Comparison of ENCODE assay signal across 8 cellular contexts in the genomic region with DNA sequence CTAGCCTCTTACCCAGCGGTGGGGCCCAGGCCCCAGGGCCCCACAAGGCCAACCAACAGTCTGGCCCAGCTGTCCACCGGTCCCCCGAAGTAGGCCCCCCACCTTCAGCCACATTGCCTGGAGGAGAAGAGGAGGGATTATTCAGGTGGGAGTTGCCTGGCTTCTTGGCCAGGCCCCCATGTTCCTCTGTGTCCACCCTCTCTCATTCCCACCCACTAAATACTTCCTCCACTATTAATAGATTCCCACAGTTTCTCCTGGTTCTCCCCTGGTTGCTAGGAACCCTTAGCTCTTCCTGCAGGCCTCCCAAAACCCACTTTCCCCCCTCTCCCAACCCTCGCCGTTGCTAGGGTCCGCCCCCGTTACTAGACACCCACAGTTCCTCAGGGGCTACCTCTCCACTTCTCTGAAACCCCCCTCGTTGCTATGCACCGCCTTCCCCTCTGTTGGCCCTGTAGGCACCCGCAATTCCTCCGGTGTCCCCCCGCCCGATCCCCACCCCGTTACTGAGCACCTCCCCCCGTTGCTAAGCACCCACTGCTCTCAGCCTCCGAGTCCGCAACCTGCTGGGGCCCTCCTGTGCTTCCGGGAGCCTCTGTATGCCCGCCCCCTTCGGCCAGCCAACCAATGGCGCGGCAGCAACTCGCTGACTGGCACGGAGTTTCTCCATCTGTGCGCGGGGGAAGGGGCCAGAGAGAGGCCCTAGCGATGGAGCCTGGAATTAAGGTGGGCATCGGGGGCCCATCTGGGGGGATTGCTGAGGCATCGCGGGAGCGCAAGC. TPM values are rescaled to one million over a fixed set of nuclear protein-coding genes. Genes with fewer than 3 reads are reported as not detected.
A peak's percentile ranks its signal among the peaks of the same experiment; 100 is the strongest.
DNase-seq lines count a peak whose midpoint lies in the region; ATAC-seq and TF ChIP-seq lines count a peak whose summit lies in the region.

No MANE protein-coding gene starts in this region.

- H3K4me2 ChIP-seq in HCT116 (ENCODE audit: low read length), result peak overlapping the region; percentile 97

- CTCF ChIA-PET in HCT116 (lab: Charles Lee), result no interaction called here

- no peaks in the 10 kb centered on the region for H3K9me3 ChIP-seq in ES-I3 (ENCODE audit: control insufficient read depth, insufficient read depth, low read length)
- no peaks in the 10 kb centered on the region for H3K9me3 ChIP-seq in HCT116 (ENCODE audit: control insufficient read depth in 1 of 2, insufficient read depth in 1 of 2, low read depth in 1 of 2, low read length in 2 of 2)
- no peaks in the 10 kb centered on the region for H3K9me3 ChIP-seq in SK-N-MC (ENCODE audit: low read depth, low read length)

- no peak for DNase-seq in HCT116 (ENCODE audit: low read depth, low spot score)
- peak; percentile 95 for DNase-seq in NAMALWA (ENCODE audit: low spot score)
- peak; percentile 77 for DNase-seq in SK-N-MC (ENCODE audit: low read depth, low spot score)
- DNase-seq in activated naive CD4-positive, alpha-beta T cell treated with anti-CD3 and anti-CD28 coated beads, Interleukin-2, amount 50 U/mL, for 16 hours, result peak; percentile 93
- DNase-seq in germinal center (ENCODE audit: low spot score), result peak; percentile 96
- DNase-seq in nucleus accumbens (lab: John Stamatoyannopoulos, UW), result peak; percentile 49 to 98 (median 93)
- DNase-seq in substantia nigra (lab: John Stamatoyannopoulos, UW), result peak; percentile 46 to 98 (median 93)

- ATAC-seq in HCT116, result peak; percentile 71

- no peaks in the 10 kb centered on the region for H3K27me3 ChIP-seq in HCT116 (ENCODE audit: insufficient read depth, low read length)

- H3K4me3 ChIP-seq in HCT116 (replicated peaks in 1 of 2; ENCODE audit: low read depth in 1 of 2, low read length in 2 of 2), result peak overlapping the region; percentile 63 to 84
- H3K4me3 ChIP-seq in SK-N-MC, result peak overlapping the region; percentile 99

- H2AFZ ChIP-seq in HCT116 (ENCODE audit: low read depth, low read length, poor library complexity, severe bottlenecking), result no peak overlapping the region

- BruUV-seq in HCT116 (replicated peaks; lab: Mats Ljungman, UMichigan), result no TSS peak

- H3K9me2 ChIP-seq in HCT116 (ENCODE audit: insufficient read depth), result no peaks in the 10 kb centered on the region

- H3K4me1 ChIP-seq in ES-I3 (ENCODE audit: insufficient read depth, low read length), result no peaks in the 10 kb centered on the region; the same call in 1 of the 2 replicates
- H3K4me1 ChIP-seq in HCT116 (ENCODE audit: control insufficient read depth in 1 of 2, insufficient read depth in 2 of 2, low read length in 2 of 2), result peaks cover 10 to 50% of the 10 kb centered on the region in 2 experiments

- POLR2A ChIA-PET in HCT116 (lab: Charles Lee), result no interaction called here

- H3K9ac ChIP-seq in ES-I3 (ENCODE audit: low read depth, low read length) (peak overlapping the region; percentile 94), HCT116 (ENCODE audit: low read length) (peak overlapping the region; percentile 95), SK-N-MC (ENCODE audit: insufficient read length) (peak overlapping the region; percentile 60)

- TF ChIP-seq POLR2A in HCT116 (IDR thresholded peaks at IDR 0.05; ENCODE audit: borderline replicate concordance, extremely low read depth, insufficient read depth, insufficient read length), result no peak

- H3K79me2 ChIP-seq in HCT116 (ENCODE audit: insufficient read depth, low read length), result peaks cover 30% of the 10 kb centered on the region

- TF ChIP-seq RAD21 in HCT116 (IDR thresholded peaks at IDR 0.05; ENCODE audit: low read depth), result no peak

- TF ChIP-seq CTCF in HCT116 (IDR thresholded peaks at IDR 0.05 in 2 of 3, conservative IDR thresholded peaks at IDR 0.05 in 1 of 3; ENCODE audit: borderline replicate concordance in 1 of 3, insufficient read depth in 1 of 3, low read depth in 2 of 3, low read length in 2 of 3), result no peak

- peak overlapping the region; percentile 92 for H3K27ac ChIP-seq in HCT116 (ENCODE audit: low read depth, low read length)
- H3K27ac ChIP-seq in SK-N-MC, result peak overlapping the region; percentile 97
- peak overlapping the region; percentile 88 for H3K27ac ChIP-seq in substantia nigra (ENCODE audit: low read depth, low read length, poor library complexity, severe bottlenecking)

- intact Hi-C loops in HCT116 (cut with micrococcal nuclease), result loop anchor here (1.0 to 5.0 kb wide), 2 partner anchors 48 to 83 kb away; a partner anchor contains a TSS

- H3K36me3 ChIP-seq in ES-I3 (ENCODE audit: insufficient read depth, low read length), result peaks cover 7% of the 10 kb centered on the region; the same call in 1 of the 2 replicates
- peaks cover 0 to 3% of the 10 kb centered on the region in 2 experiments; a peak in 2 of 4 replicates for H3K36me3 ChIP-seq in HCT116 (ENCODE audit: control insufficient read depth in 1 of 2, insufficient read depth in 2 of 2, low read length in 2 of 2)
- peaks cover 3% of the 10 kb centered on the region; the same call in 1 of the 2 replicates for H3K36me3 ChIP-seq in SK-N-MC (ENCODE audit: insufficient read depth, low read length)

- no peaks in the 10 kb centered on the region for H4K20me1 ChIP-seq in HCT116 (ENCODE audit: insufficient read depth)

- RAD21 ChIA-PET in HCT116 (lab: Charles Lee; ENCODE audit: low non-redundant PET in 1 of 2, low total read pairs in 2 of 2, uncharacterized antibody in 2 of 2, unreplicated experiment in 2 of 2), result no interaction called here

TF ChIP-seq in HCT116, 20 proteins besides CTCF, POLR2A, EP300 and RAD21:
- TF ChIP-seq, protein P1, sequence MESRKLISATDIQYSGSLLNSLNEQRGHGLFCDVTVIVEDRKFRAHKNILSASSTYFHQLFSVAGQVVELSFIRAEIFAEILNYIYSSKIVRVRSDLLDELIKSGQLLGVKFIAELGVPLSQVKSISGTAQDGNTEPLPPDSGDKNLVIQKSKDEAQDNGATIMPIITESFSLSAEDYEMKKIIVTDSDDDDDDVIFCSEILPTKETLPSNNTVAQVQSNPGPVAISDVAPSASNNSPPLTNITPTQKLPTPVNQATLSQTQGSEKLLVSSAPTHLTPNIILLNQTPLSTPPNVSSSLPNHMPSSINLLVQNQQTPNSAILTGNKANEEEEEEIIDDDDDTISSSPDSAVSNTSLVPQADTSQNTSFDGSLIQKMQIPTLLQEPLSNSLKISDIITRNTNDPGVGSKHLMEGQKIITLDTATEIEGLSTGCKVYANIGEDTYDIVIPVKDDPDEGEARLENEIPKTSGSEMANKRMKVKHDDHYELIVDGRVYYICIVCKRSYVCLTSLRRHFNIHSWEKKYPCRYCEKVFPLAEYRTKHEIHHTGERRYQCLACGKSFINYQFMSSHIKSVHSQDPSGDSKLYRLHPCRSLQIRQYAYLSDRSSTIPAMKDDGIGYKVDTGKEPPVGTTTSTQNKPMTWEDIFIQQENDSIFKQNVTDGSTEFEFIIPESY (IDR thresholded peaks at IDR 0.05; ENCODE audit: extremely low read depth, insufficient replicate concordance, low read length), result no peak
- TF ChIP-seq ELF1 (IDR thresholded peaks at IDR 0.05; ENCODE audit: borderline replicate concordance, low read depth), result no peak; the same call in 1 of the 2 replicates
- 0 out of 2 replicates have a peak, but pooled peaks have one; percentile 14 for TF ChIP-seq EGR1 (IDR thresholded peaks at IDR 0.05; ENCODE audit: low read depth)
- peak; percentile 83 for TF ChIP-seq SP1 (IDR thresholded peaks at IDR 0.05; ENCODE audit: low read depth)
- TF ChIP-seq POLR2AphosphoS5 (IDR thresholded peaks at IDR 0.05; ENCODE audit: low read depth, low read length), result peak; percentile 36; the same call in 1 of the 2 replicates
TF ChIP-seq in HCT116: peak in this region for 3.

RNA-seq across cellular contexts. Expression of a gene that starts 2.0 kb away (rescaled TPM):
- total RNA-seq in HCT116 (2021; ENCODE audit: unreplicated experiment), result 47.1 TPM
- polyA plus RNA-seq in HCT116 (2012), result 23.2 and 29.0 TPM in 2 replicates

RNA-seq across cellular contexts. Expression of a gene that starts 2.2 kb away (rescaled TPM):
- total RNA-seq in HCT116 (2021; ENCODE audit: unreplicated experiment), result 11.4 TPM
- 11.7 and 13.8 TPM in 2 replicates for polyA plus RNA-seq in HCT116 (2012)

RNA-seq across cellular contexts. Expression of a gene that starts 24.3 kb away (rescaled TPM):
- 41.7 TPM for total RNA-seq in HCT116 (2021; ENCODE audit: unreplicated experiment)
- polyA plus RNA-seq in HCT116 (2012), result 21.9 and 27.6 TPM in 2 replicates

RNA-seq across cellular contexts. Expression of a gene that starts 35.6 kb away (rescaled TPM):
- 16.8 TPM for total RNA-seq in HCT116 (2021; ENCODE audit: unreplicated experiment)
- polyA plus RNA-seq in HCT116 (2012), result 16.0 and 16.3 TPM in 2 replicates

RNA-seq across cellular contexts. Expression of a gene that starts 36.3 kb away (rescaled TPM):
- total RNA-seq in HCT116 (2021; ENCODE audit: unreplicated experiment), result 170 TPM
- 193 and 213 TPM in 2 replicates for polyA plus RNA-seq in HCT116 (2012)
